In genomic region chr5:146680846-146681585, GRCh38 we compare ENCODE assay signal across 1 cellular context.
TF ChIP-seq lines count a peak whose summit lies in the region.

No MANE protein-coding gene starts in this region.

TF ChIP-seq in SK-N-SH treated with all-trans-retinoic acid at 6 μM for 48 hours, 23 proteins besides CTCF, POLR2A, EP300 and RAD21 (continued from another document):
- TF ChIP-seq CSRNP3 (CRISPR knock-in tag; IDR thresholded peaks at IDR 0.05) (no peak), ZFP3 (CRISPR knock-in tag; IDR thresholded peaks at IDR 0.05) (no peak), PATZ1 (CRISPR knock-in tag; IDR thresholded peaks at IDR 0.05; ENCODE audit: borderline replicate concordance) (no peak), OSR1 (CRISPR knock-in tag; IDR thresholded peaks at IDR 0.05) (no peak), PPARA (CRISPR knock-in tag; IDR thresholded peaks at IDR 0.05; ENCODE audit: borderline replicate concordance) (no peak), CSDC2 (CRISPR knock-in tag; IDR thresholded peaks at IDR 0.05) (no peak), ZNF70 (CRISPR knock-in tag; IDR thresholded peaks at IDR 0.05) (no peak), TOX (CRISPR knock-in tag; IDR thresholded peaks at IDR 0.05; ENCODE audit: borderline replicate concordance) (no peak)
